Comparison of ENCODE assay signal across 8 cellular contexts in genomic region chr6:160519603-160520042, GRCh38.
DNase-seq lines count a peak whose midpoint lies in the region; ATAC-seq and TF ChIP-seq lines count a peak whose summit lies in the region.

No MANE protein-coding gene starts in this region.

- CTCF ChIA-PET in RWPE1 (lab: Yijun Ruan, JAX), result interaction anchor here (0.5 to 1.5 kb wide), 14 partner anchors 12 to 828 kb away, joined by 3 to 8 read pairs (median 3); no protein-coding TSS in a partner anchor

- H3K4me1 ChIP-seq in ovary (ENCODE audit: insufficient read depth), result no peaks in the 10 kb centered on the region

- TF ChIP-seq CTCF in RWPE1 (conservative IDR thresholded peaks at IDR 0.05; ENCODE audit: low read depth) (peak; percentile 88), ovary (IDR thresholded peaks at IDR 0.05) (peak in 1 of 3 donors; percentile 80), omental fat pad (IDR thresholded peaks at IDR 0.05) (no peak)

- H3K36me3 ChIP-seq in ovary, result no peaks in the 10 kb centered on the region

- no peak for TF ChIP-seq EP300 in ovary (IDR thresholded peaks at IDR 0.05)

- H3K27me3 ChIP-seq in ovary, result no peaks in the 10 kb centered on the region

- POLR2A ChIA-PET in RWPE1 (lab: Yijun Ruan, JAX; ENCODE audit: low non-redundant PET), result no interaction called here

- ATAC-seq in HG02840 (IDR thresholded peaks at IDR 0.05; ENCODE audit: low FRiP score, unreplicated experiment) (peak; percentile 84), esophagus mucosa (peak; percentile 98), omental fat pad (ENCODE audit: low FRiP score) (no peak)

- H3K9me3 ChIP-seq in ovary, result no peaks in the 10 kb centered on the region

- H3K27ac ChIP-seq in RWPE1, result peak overlapping the region; percentile 60
- peak overlapping the region in 1 of 2 donors; percentile 73 for H3K27ac ChIP-seq in ovary

- WGBS in ovary, 3 donors, result 15 to 24% (median 16%) methylated on average over 8 of the region's 8 CpGs

- TF ChIP-seq POLR2A in ovary (IDR thresholded peaks at IDR 0.05), result no peak

- intact Hi-C loops in ovary (cut with DNase I), result loop anchor here in 1 of 4 donors (10.0 kb wide), 1 partner anchor 855 kb away; no protein-coding TSS in a partner anchor

- DNase-seq in stimulated activated CD4-positive, alpha-beta T cell treated with anti-CD3 and anti-CD28 coated beads, Interleukin-1b, Interleukin-23, amount 100 ng/mL, for 48 hours, result peak; percentile 67
- no peak for DNase-seq in stimulated activated CD4-positive, alpha-beta T cell treated with anti-CD3 and anti-CD28 coated beads, Interleukin-4, amount 100 ng/mL, for 1 hour
- DNase-seq in RWPE1 (ENCODE audit: low spot score), result no peak
- no peak for DNase-seq in ovary
- no peak for DNase-seq in omental fat pad (ENCODE audit: low spot score)
- DNase-seq in NCI-H524 treated with DMSO at 0.1 percent for 48 hours (lab: John Stamatoyannopoulos, UW), result no peak

- peak overlapping the region; percentile 63 for H3K4me3 ChIP-seq in ovary
